ENCODE assay signal across 24 cellular contexts in the genomic region with DNA sequence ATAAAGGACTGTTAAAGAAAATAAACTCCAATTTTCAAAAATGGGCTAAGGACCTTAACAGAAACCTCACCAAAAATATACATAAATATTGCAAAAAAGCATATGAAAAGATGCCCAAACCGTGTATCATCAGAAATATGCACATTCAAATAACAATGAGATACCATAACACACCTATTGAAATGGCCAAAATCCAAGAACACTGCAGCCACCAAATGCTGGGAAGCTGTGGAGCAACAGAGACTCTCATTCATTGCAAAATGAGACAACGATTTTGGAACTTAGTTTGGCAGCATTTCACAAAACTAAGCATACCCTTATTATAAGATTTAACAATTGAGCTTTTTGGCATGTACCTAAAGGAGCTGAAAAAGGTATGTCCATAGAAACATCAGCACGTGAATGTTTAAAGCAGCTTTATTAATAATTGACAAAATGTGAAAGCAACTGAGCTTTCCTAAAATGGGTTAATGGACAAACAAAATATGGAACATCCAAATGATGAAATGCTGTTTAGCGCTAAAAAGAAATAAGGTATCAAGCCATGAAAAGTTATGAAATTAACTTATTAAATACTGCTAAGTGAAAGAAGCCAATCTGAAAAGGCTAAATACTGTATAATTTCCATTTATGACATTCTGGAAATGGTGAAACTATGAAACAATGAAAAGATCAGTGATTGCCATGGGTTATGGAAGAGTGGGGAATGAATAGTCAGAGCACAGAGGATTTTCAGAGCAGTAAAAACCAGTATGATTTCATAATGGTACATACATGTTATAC.
"Had no signal": no experiment of that assay in that cellular context is flagged by ENCODE, and none has a peak within 500 bp of the region (broad histone marks: within the 10 kb centered on the region; RNA-seq: fewer than 3 reads in every experiment).

No MANE protein-coding gene starts in this region.

- ATAC-seq: natural killer cell; right lobe of liver; stimulated activated memory B cell treated with anti-CD40 and anti-IgM and Interleukin-4, amounts not matched to agents 10 μg/mL and 1 μg/mL and 100 μg/mL, for 72 hours; stimulated activated naive CD8-positive, alpha-beta T cell treated with anti-CD3 and anti-CD28 coated beads, Interleukin-15, amount 100 ng/mL, for 72 hours had no signal

- H3K4me3 ChIP-seq: left ventricle myocardium inferior, lung, ovary, right atrium auricular region, right lobe of liver, smooth muscle cell, tibial nerve, uterus had no signal

- H3K4me1 Mint-ChIP-seq: naive B cell; natural killer cell; stimulated activated memory B cell treated with anti-CD40 and anti-IgM and Interleukin-4, amounts not matched to agents 10 μg/mL and 1 μg/mL and 100 μg/mL, for 72 hours; stimulated activated naive CD8-positive, alpha-beta T cell treated with anti-CD3 and anti-CD28 coated beads, Interleukin-15, amount 100 ng/mL, for 72 hours had no signal

- H3K27ac ChIP-seq: left ventricle myocardium inferior, ovary, right atrium auricular region, right lobe of liver, uterus had no signal

- H3K27ac Mint-ChIP-seq: immature natural killer cell; mesothelial cell of epicardium; naive B cell; natural killer cell; progenitor cell of endocrine pancreas; stimulated activated memory B cell treated with anti-CD40 and anti-IgM and Interleukin-4, amounts not matched to agents 10 μg/mL and 1 μg/mL and 100 μg/mL, for 72 hours; stimulated activated naive CD8-positive, alpha-beta T cell treated with anti-CD3 and anti-CD28 coated beads, Interleukin-15, amount 100 ng/mL, for 72 hours; type B pancreatic cell had no signal

- H3K27me3 ChIP-seq: ovary, right atrium auricular region, right lobe of liver, tibial nerve, uterus had no signal

- H3K36me3 Mint-ChIP-seq: mesothelial cell of epicardium; naive B cell; stimulated activated memory B cell treated with anti-CD40 and anti-IgM and Interleukin-4, amounts not matched to agents 10 μg/mL and 1 μg/mL and 100 μg/mL, for 72 hours; type B pancreatic cell had no signal

- H3K4me2 ChIP-seq: smooth muscle cell had no signal

- H3K36me3 ChIP-seq: left ventricle myocardium inferior, ovary, right atrium auricular region, right lobe of liver, tibial nerve, uterus had no signal

- H3K4me1 ChIP-seq: left ventricle myocardium inferior, right atrium auricular region, right lobe of liver, tibial nerve, uterus had no signal

- H3K9me3 Mint-ChIP-seq: stimulated activated memory B cell treated with anti-CD40 and anti-IgM and Interleukin-4, amounts not matched to agents 10 μg/mL and 1 μg/mL and 100 μg/mL, for 72 hours; type B pancreatic cell had no signal

- H3K4me3 Mint-ChIP-seq: immature natural killer cell; mesothelial cell of epicardium; naive B cell; natural killer cell; stimulated activated memory B cell treated with anti-CD40 and anti-IgM and Interleukin-4, amounts not matched to agents 10 μg/mL and 1 μg/mL and 100 μg/mL, for 72 hours; stimulated activated naive CD8-positive, alpha-beta T cell treated with anti-CD3 and anti-CD28 coated beads, Interleukin-15, amount 100 ng/mL, for 72 hours; type B pancreatic cell had no signal

- H3K27me3 Mint-ChIP-seq: naive B cell; progenitor cell of endocrine pancreas; stimulated activated memory B cell treated with anti-CD40 and anti-IgM and Interleukin-4, amounts not matched to agents 10 μg/mL and 1 μg/mL and 100 μg/mL, for 72 hours; stimulated activated naive CD8-positive, alpha-beta T cell treated with anti-CD3 and anti-CD28 coated beads, Interleukin-15, amount 100 ng/mL, for 72 hours had no signal

- DNase-seq: immature natural killer cell; islet precursor cell; left ventricle myocardium inferior; mesendoderm; naive B cell; natural killer cell; ovary; right lobe of liver; stimulated activated CD4-positive, alpha-beta T cell treated with anti-CD3 and anti-CD28 coated beads, Interleukin-1b, Interleukin-23, amount 100 ng/mL, for 48 hours; stimulated activated CD4-positive, alpha-beta T cell treated with anti-CD3 and anti-CD28 coated beads, Interleukin-2, amount 100 ng/mL, for 48 hours; stimulated activated CD4-positive, alpha-beta T cell treated with anti-CD3 and anti-CD28 coated beads, Interleukin-4, amount 100 ng/mL, for 4 hours; stimulated activated CD8-positive, alpha-beta memory T cell treated with anti-CD3 and anti-CD28 coated beads, Interleukin-4, amount 100 ng/mL, for 48 hours; stimulated activated naive CD4-positive, alpha-beta T cell treated with Interleukin-2 at 50 U/mL for 16 hours; stimulated activated naive CD8-positive, alpha-beta T cell treated with anti-CD3 and anti-CD28 coated beads, Interleukin-15, amount 100 ng/mL, for 72 hours; substantia nigra; uterus had no signal
